In the genomic region with DNA sequence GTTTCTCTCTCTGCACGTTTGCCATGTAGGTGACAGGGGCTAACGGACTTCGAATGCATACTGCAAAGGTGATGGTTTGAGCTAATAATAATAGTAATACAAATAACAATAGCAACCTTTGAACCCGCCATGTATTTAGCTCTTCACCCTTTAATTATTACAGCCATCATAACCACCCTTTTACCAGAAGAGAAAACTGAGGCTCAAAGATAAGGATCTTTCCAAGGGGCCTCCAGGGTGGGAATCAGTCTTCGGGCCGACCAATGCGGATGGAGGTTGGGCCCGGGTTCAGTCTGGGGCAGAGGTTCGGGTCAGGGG, we compare ENCODE assay signal across 8 cellular contexts. TPM values are rescaled to one million over a fixed set of nuclear protein-coding genes. Genes with fewer than 3 reads are reported as not detected.
DNase-seq lines count a peak whose midpoint lies in the region; ATAC-seq and TF ChIP-seq lines count a peak whose summit lies in the region.

No MANE protein-coding gene starts in this region.

- peaks cover 39% of the 10 kb centered on the region for H3K4me1 Mint-ChIP-seq in activated CD4-positive, alpha-beta memory T cell treated with anti-CD3 and anti-CD28 coated beads, Interleukin-2, amount 10 ng/mL, durations not matched to agents 7 days and 5 days
- peaks cover 28% of the 10 kb centered on the region for H3K4me1 Mint-ChIP-seq in stimulated activated memory B cell treated with anti-CD40 and anti-IgM and Interleukin-4, amounts not matched to agents 10 μg/mL and 1 μg/mL and 100 μg/mL, for 72 hours

- H3K27ac ChIP-seq in HCT116 (ENCODE audit: low read depth, low read length), result peak overlapping the region; percentile 75

- TF ChIP-seq POLR2A in HCT116 (IDR thresholded peaks at IDR 0.05; ENCODE audit: borderline replicate concordance, extremely low read depth, insufficient read depth, insufficient read length), result no peak

- POLR2A ChIA-PET in HCT116 (lab: Charles Lee), result interaction anchor here (0.8 to 1.4 kb wide), 3 partner anchors 15 to 100 kb away, joined by 3 to 5 read pairs (median 3); no protein-coding TSS in a partner anchor
- POLR2A ChIA-PET in activated CD4-positive, alpha-beta memory T cell treated with anti-CD3 and anti-CD28 coated beads, Interleukin-2, amount 10 ng/mL, durations not matched to agents 7 days and 5 days (lab: Charles Lee), result interaction anchor here (0.6 to 3.7 kb wide), 28 partner anchors 14 to 494 kb away, joined by 3 to 70 read pairs (median 5); a partner anchor contains a TSS

- H3K4me3 Mint-ChIP-seq in activated CD4-positive, alpha-beta memory T cell treated with anti-CD3 and anti-CD28 coated beads, Interleukin-2, amount 10 ng/mL, durations not matched to agents 7 days and 5 days, result peak overlapping the region; percentile 96
- H3K4me3 Mint-ChIP-seq in stimulated activated memory B cell treated with anti-CD40 and anti-IgM and Interleukin-4, amounts not matched to agents 10 μg/mL and 1 μg/mL and 100 μg/mL, for 72 hours, result peak overlapping the region; percentile 96

- H3K36me3 ChIP-seq in HCT116 (ENCODE audit: control insufficient read depth in 1 of 2, insufficient read depth in 2 of 2, low read length in 2 of 2), result peaks cover 0 to 4% of the 10 kb centered on the region in 2 experiments; a peak in 1 of 4 replicates
- H3K36me3 ChIP-seq in iPS-15b (ENCODE audit: control insufficient read depth, insufficient read depth, low read length), result peaks cover 10% of the 10 kb centered on the region

- peaks cover 6% of the 10 kb centered on the region for H3K36me3 Mint-ChIP-seq in activated CD4-positive, alpha-beta memory T cell treated with anti-CD3 and anti-CD28 coated beads, Interleukin-2, amount 10 ng/mL, durations not matched to agents 7 days and 5 days (ENCODE audit: low read depth)
- H3K36me3 Mint-ChIP-seq in stimulated activated memory B cell treated with anti-CD40 and anti-IgM and Interleukin-4, amounts not matched to agents 10 μg/mL and 1 μg/mL and 100 μg/mL, for 72 hours, result no peaks in the 10 kb centered on the region

- H3K27me3 Mint-ChIP-seq in activated CD4-positive, alpha-beta memory T cell treated with anti-CD3 and anti-CD28 coated beads, Interleukin-2, amount 10 ng/mL, durations not matched to agents 7 days and 5 days, result no peaks in the 10 kb centered on the region
- no peaks in the 10 kb centered on the region for H3K27me3 Mint-ChIP-seq in stimulated activated memory B cell treated with anti-CD40 and anti-IgM and Interleukin-4, amounts not matched to agents 10 μg/mL and 1 μg/mL and 100 μg/mL, for 72 hours

- no peak for TF ChIP-seq CTCF in HCT116 (IDR thresholded peaks at IDR 0.05 in 2 of 3, conservative IDR thresholded peaks at IDR 0.05 in 1 of 3; ENCODE audit: borderline replicate concordance in 1 of 3, insufficient read depth in 1 of 3, low read depth in 2 of 3, low read length in 2 of 3)

- BruUV-seq in HCT116 (replicated peaks; lab: Mats Ljungman, UMichigan), result TSS peak; percentile 77

- no peaks in the 10 kb centered on the region for H3K9me3 Mint-ChIP-seq in activated CD4-positive, alpha-beta memory T cell treated with anti-CD3 and anti-CD28 coated beads, Interleukin-2, amount 10 ng/mL, durations not matched to agents 7 days and 5 days
- no peaks in the 10 kb centered on the region for H3K9me3 Mint-ChIP-seq in stimulated activated memory B cell treated with anti-CD40 and anti-IgM and Interleukin-4, amounts not matched to agents 10 μg/mL and 1 μg/mL and 100 μg/mL, for 72 hours

- H3K27me3 ChIP-seq in HCT116 (ENCODE audit: insufficient read depth, low read length), result no peaks in the 10 kb centered on the region
- no peaks in the 10 kb centered on the region for H3K27me3 ChIP-seq in iPS-15b (ENCODE audit: control insufficient read depth, insufficient read depth, low read length)

- H3K79me2 ChIP-seq in HCT116 (ENCODE audit: insufficient read depth, low read length), result peaks cover 31% of the 10 kb centered on the region

- H3K4me3 ChIP-seq in HCT116 (replicated peaks in 1 of 2; ENCODE audit: low read depth in 1 of 2, low read length in 2 of 2) (peak overlapping the region; percentile 70 to 98), iPS-15b (ENCODE audit: low read depth, low read length) (peak overlapping the region; percentile 94)

- intact Hi-C loops in HCT116 (cut with micrococcal nuclease), result loop anchor here (1.0 to 5.0 kb wide), 3 partner anchors 56 to 116 kb away; no protein-coding TSS in a partner anchor

- DNase-seq in HCT116 (ENCODE audit: low read depth, low spot score) (no peak), NCI-H2081 treated with DMSO at 0.1 percent for 48 hours (lab: John Stamatoyannopoulos, UW) (no peak)
- DNase-seq in activated CD4-positive, alpha-beta memory T cell treated with anti-CD3 and anti-CD28 coated beads, Interleukin-2, amount 10 ng/mL, durations not matched to agents 7 days and 5 days, result no peak
- no peak for DNase-seq in activated CD4-positive, alpha-beta T cell treated with anti-CD3 and anti-CD28 coated beads for 1 hour

- H3K9ac ChIP-seq in HCT116 (ENCODE audit: low read length) (peak overlapping the region; percentile 73), iPS-15b (ENCODE audit: low read depth, low read length) (peak overlapping the region; percentile 89)

- RAD21 ChIA-PET in HCT116 (lab: Charles Lee; ENCODE audit: low non-redundant PET in 1 of 2, low total read pairs in 2 of 2, uncharacterized antibody in 2 of 2, unreplicated experiment in 2 of 2), result interaction anchor here (0.7 to 1.2 kb wide), 4 partner anchors 101 to 176 kb away, joined by 3 to 9 read pairs (median 4); no protein-coding TSS in a partner anchor

- peak overlapping the region; percentile 84 for H3K27ac Mint-ChIP-seq in activated CD4-positive, alpha-beta memory T cell treated with anti-CD3 and anti-CD28 coated beads, Interleukin-2, amount 10 ng/mL, durations not matched to agents 7 days and 5 days
- peak overlapping the region; percentile 91 for H3K27ac Mint-ChIP-seq in stimulated activated memory B cell treated with anti-CD40 and anti-IgM and Interleukin-4, amounts not matched to agents 10 μg/mL and 1 μg/mL and 100 μg/mL, for 72 hours

- H2AFZ ChIP-seq in HCT116 (ENCODE audit: low read depth, low read length, poor library complexity, severe bottlenecking), result no peak overlapping the region

- peak overlapping the region; percentile 98 for H3K4me2 ChIP-seq in HCT116 (ENCODE audit: low read length)

- H3K9me3 ChIP-seq in HCT116 (ENCODE audit: control insufficient read depth in 1 of 2, insufficient read depth in 1 of 2, low read depth in 1 of 2, low read length in 2 of 2), result no peaks in the 10 kb centered on the region
- no peaks in the 10 kb centered on the region for H3K9me3 ChIP-seq in iPS-15b (ENCODE audit: control insufficient read depth, insufficient read depth, low read length)

- H4K20me1 ChIP-seq in HCT116 (ENCODE audit: insufficient read depth), result no peaks in the 10 kb centered on the region

- H3K4me1 ChIP-seq in HCT116 (ENCODE audit: control insufficient read depth in 1 of 2, insufficient read depth in 2 of 2, low read length in 2 of 2) (peaks cover 10 to 35% of the 10 kb centered on the region in 2 experiments), iPS-15b (ENCODE audit: control insufficient read depth, insufficient read depth, low read length) (peaks cover 15% of the 10 kb centered on the region)

- no peak for ATAC-seq in HCT116
- ATAC-seq in stimulated activated memory B cell treated with anti-CD40 and anti-IgM and Interleukin-4, amounts not matched to agents 10 μg/mL and 1 μg/mL and 100 μg/mL, for 72 hours, result no peak
- no peak for ATAC-seq in GM19452 (IDR thresholded peaks at IDR 0.05; ENCODE audit: unreplicated experiment)
- no peak for ATAC-seq in HG03280 (IDR thresholded peaks at IDR 0.05; ENCODE audit: unreplicated experiment)

- CTCF ChIA-PET in HCT116 (lab: Charles Lee), result interaction anchor here (0.7 to 2.0 kb wide), 6 partner anchors 10 to 175 kb away, joined by 5 to 12 read pairs (median 6); a partner anchor contains a TSS
- CTCF ChIA-PET in activated CD4-positive, alpha-beta memory T cell treated with anti-CD3 and anti-CD28 coated beads, Interleukin-2, amount 10 ng/mL, durations not matched to agents 7 days and 5 days (lab: Charles Lee), result interaction anchor here (0.6 to 5.4 kb wide), 40 partner anchors 15 to 357 kb away, joined by 3 to 38 read pairs (median 4); a partner anchor contains a TSS

- TF ChIP-seq RAD21 in HCT116 (IDR thresholded peaks at IDR 0.05; ENCODE audit: low read depth), result no peak

- H3K9me2 ChIP-seq in HCT116 (ENCODE audit: insufficient read depth), result no peaks in the 10 kb centered on the region

TF ChIP-seq in HCT116, 20 proteins besides CTCF, POLR2A, EP300 and RAD21 (continues in another document):
- TF ChIP-seq ZNF274 (IDR thresholded peaks at IDR 0.05; ENCODE audit: low read depth, low read length), result no peak
- no peak for TF ChIP-seq SIN3A (IDR thresholded peaks at IDR 0.05; ENCODE audit: low read depth)
- no peak for TF ChIP-seq EGR1 (IDR thresholded peaks at IDR 0.05; ENCODE audit: low read depth)

RNA-seq across cellular contexts. Expression of a gene that starts 0.5 kb away (rescaled TPM):
- 63.0 TPM for total RNA-seq in HCT116 (2021; ENCODE audit: unreplicated experiment)
- polyA plus RNA-seq in HCT116 (2012), result 27.7 and 36.8 TPM in 2 replicates
- 10 to 100 TPM; 23.4 to 23.5 TPM for total RNA-seq in activated CD4-positive, alpha-beta memory T cell treated with anti-CD3 and anti-CD28 coated beads, Interleukin-2, amount 10 ng/mL, durations not matched to agents 7 days and 5 days

RNA-seq across cellular contexts. Expression of a gene that starts 39.8 kb away (rescaled TPM):
- total RNA-seq in HCT116 (2021; ENCODE audit: unreplicated experiment), result 91.9 TPM
- 16.5 and 21.3 TPM in 2 replicates for polyA plus RNA-seq in HCT116 (2012)
- total RNA-seq in activated CD4-positive, alpha-beta memory T cell treated with anti-CD3 and anti-CD28 coated beads, Interleukin-2, amount 10 ng/mL, durations not matched to agents 7 days and 5 days, result 100 to 1,000 TPM; 115 to 116 TPM

RNA-seq across cellular contexts. Expression of a gene that starts 44.2 kb away (rescaled TPM):
- 3.4 TPM for total RNA-seq in HCT116 (2021; ENCODE audit: unreplicated experiment)
- polyA plus RNA-seq in HCT116 (2012), result 0.79 and 1.4 TPM in 2 replicates
- 1 to 10 TPM; 1.7 to 2.2 TPM for total RNA-seq in activated CD4-positive, alpha-beta memory T cell treated with anti-CD3 and anti-CD28 coated beads, Interleukin-2, amount 10 ng/mL, durations not matched to agents 7 days and 5 days
